ENCODE assay signal across 24 cellular contexts in the genomic region with DNA sequence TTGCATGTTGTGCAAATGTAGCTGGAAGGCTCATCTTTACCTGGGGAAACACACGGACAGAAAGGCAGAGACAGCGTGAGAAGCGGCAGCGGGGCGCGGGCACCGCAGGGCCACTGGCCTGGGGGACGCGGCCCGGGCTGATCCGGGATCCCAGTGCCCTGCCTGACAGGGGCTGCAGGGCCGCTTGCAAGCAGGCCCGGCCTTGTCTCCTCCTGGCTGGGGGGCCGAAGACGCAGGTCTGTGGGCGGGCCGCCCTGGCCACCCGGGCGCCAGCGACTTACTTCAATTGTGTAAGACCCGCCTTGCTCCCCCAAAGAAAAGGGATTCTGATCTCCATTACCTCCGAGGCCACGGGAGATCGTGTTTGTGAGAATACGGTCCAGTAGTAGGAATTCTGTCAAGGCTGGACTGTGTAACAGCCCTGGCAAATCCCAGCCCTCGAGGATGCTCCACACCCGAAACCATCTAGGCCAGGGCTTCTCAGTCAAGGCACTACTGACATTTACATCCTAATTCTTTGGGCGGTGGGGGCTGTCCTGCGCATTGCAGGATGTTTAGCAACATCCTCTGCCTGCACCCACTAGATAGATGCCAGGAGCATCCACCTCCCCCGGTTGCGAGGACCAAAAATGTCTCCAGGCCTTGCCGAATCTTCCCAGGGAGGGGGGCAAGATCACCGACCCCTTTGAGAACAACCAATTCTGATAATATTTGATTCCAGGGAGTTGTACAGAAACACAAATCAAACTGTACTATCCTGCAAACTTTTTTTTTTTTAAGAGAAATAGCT.
DNase-seq lines count a peak whose midpoint lies in the region; ATAC-seq and TF ChIP-seq lines count a peak whose summit lies in the region.
"Had no signal": no experiment of that assay in that cellular context is flagged by ENCODE, and none has a peak within 500 bp of the region (broad histone marks: within the 10 kb centered on the region; RNA-seq: fewer than 3 reads in every experiment).

No MANE protein-coding gene starts in this region.

- H3K36me3 ChIP-seq in suprapubic skin, result peaks cover 20% of the 10 kb centered on the region
- H3K36me3 ChIP-seq in heart left ventricle, result no peaks in the 10 kb centered on the region
- H3K36me3 ChIP-seq: ascending aorta, BE2C, neutrophil, prostate gland, upper lobe of left lung had no signal

- peaks cover 44% of the 10 kb centered on the region for H3K36me3 Mint-ChIP-seq in activated T-cell treated with anti-CD3 and anti-CD28 coated beads, Interleukin-2, amount 50 U/mL, for 4 hours (ENCODE audit: insufficient read depth)

- DNase-seq in activated T-cell treated with anti-CD3 and anti-CD28 coated beads, Interleukin-2, amount 50 U/mL, for 48 hours, result peak; percentile 15 to 19
- DNase-seq in activated T-cell treated with anti-CD3 and anti-CD28 coated beads, Interleukin-2, amount 50 U/mL, for 4 hours, result no peak
- peak; percentile 17 for DNase-seq in NB4 (ENCODE audit: low read depth)
- peak; percentile 29 for DNase-seq in ecto neural progenitor cell (ENCODE audit: low spot score)
- peak; percentile 55 to 61 for DNase-seq in suprapubic skin (ENCODE audit: low spot score in 2 of 2)
- no peak for DNase-seq in heart left ventricle
- no peak for DNase-seq in AG08396 (ENCODE audit: low spot score)
- DNase-seq in NCI-H2029 treated with DMSO at 0.1 percent for 48 hours (lab: John Stamatoyannopoulos, UW), result no peak
- DNase-seq: activated CD4-positive, alpha-beta T cell treated with anti-CD3 and anti-CD28 coated beads for 1 hour; BE2C; Calu3; central memory CD4-positive, alpha-beta T cell; EL; glutamatergic neuron; HCEC 1CT; NCI-H1092 treated with DMSO at 0.1 percent for 48 hours; NCI-H2029; NCI-H2227 treated with DMSO at 0.1 percent for 48 hours; stimulated activated CD8-positive, alpha-beta memory T cell treated with anti-CD3 and anti-CD28 coated beads, Interleukin-4, amount 100 ng/mL, for 48 hours had no signal

- no peak for ATAC-seq in activated T-cell treated with anti-CD3 and anti-CD28 coated beads, Interleukin-2, amount 50 U/mL, for 4 hours
- no peak for ATAC-seq in heart left ventricle

- no peak overlapping the region for H3K4me3 ChIP-seq in NB4 (ENCODE audit: low read depth, low read length)
- no peak overlapping the region for H3K4me3 ChIP-seq in suprapubic skin
- H3K4me3 ChIP-seq in heart left ventricle, result no peak overlapping the region
- H3K4me3 ChIP-seq: ascending aorta, prostate gland, upper lobe of left lung had no signal

- intact Hi-C loops in heart left ventricle (cut with DNase I), result no loop called here

- peaks cover 24% of the 10 kb centered on the region for H3K4me1 ChIP-seq in suprapubic skin
- H3K4me1 ChIP-seq in heart left ventricle, result peaks cover 0 to 8% (median 0%) of the 10 kb centered on the region in 12 donors
- H3K4me1 ChIP-seq: ascending aorta, BE2C, prostate gland had no signal

- no peaks in the 10 kb centered on the region for H3K9me3 Mint-ChIP-seq in activated T-cell treated with anti-CD3 and anti-CD28 coated beads, Interleukin-2, amount 50 U/mL, for 4 hours

- H3K27me3 ChIP-seq in suprapubic skin (no peaks in the 10 kb centered on the region), heart left ventricle (peaks cover 0 to 8% (median 0%) of the 10 kb centered on the region in 9 donors)
- H3K27me3 ChIP-seq: ascending aorta, BE2C, upper lobe of left lung had no signal

- H3K4me1 Mint-ChIP-seq in activated T-cell treated with anti-CD3 and anti-CD28 coated beads, Interleukin-2, amount 50 U/mL, for 4 hours (ENCODE audit: low read depth), result peaks cover 34% of the 10 kb centered on the region

- 92% methylated on average over 27 of the region's 33 CpGs for WGBS in suprapubic skin
- WGBS in heart left ventricle, 4 donors, result 93 to 96% (median 94%) methylated on average over 25 to 33 of the region's 33 CpGs

- no peaks in the 10 kb centered on the region for H3K9me3 ChIP-seq in suprapubic skin
- H3K9me3 ChIP-seq in heart left ventricle, result no peaks in the 10 kb centered on the region
- H3K9me3 ChIP-seq: ascending aorta, BE2C, neutrophil, prostate gland, upper lobe of left lung had no signal

- no peak for TF ChIP-seq POLR2A in NB4 (IDR thresholded peaks at IDR 0.05; ENCODE audit: extremely low read depth, insufficient read length)
- no peak for TF ChIP-seq POLR2A in suprapubic skin (IDR thresholded peaks at IDR 0.05)
- TF ChIP-seq POLR2A in heart left ventricle (IDR thresholded peaks at IDR 0.05), result no peak

- no peak overlapping the region for H3K27ac ChIP-seq in suprapubic skin
- H3K27ac ChIP-seq in heart left ventricle, result no peak overlapping the region
- H3K27ac ChIP-seq: ascending aorta, epithelial cell of prostate, neutrophil, prostate gland, upper lobe of left lung had no signal

- TF ChIP-seq EP300 in suprapubic skin (IDR thresholded peaks at IDR 0.05), result no peak

- H3K27me3 Mint-ChIP-seq in activated T-cell treated with anti-CD3 and anti-CD28 coated beads, Interleukin-2, amount 50 U/mL, for 4 hours (ENCODE audit: low read depth), result no peaks in the 10 kb centered on the region

- TF ChIP-seq CTCF in NB4 (IDR thresholded peaks at IDR 0.05; ENCODE audit: low read depth, low read length) (no peak), suprapubic skin (IDR thresholded peaks at IDR 0.05) (no peak), heart left ventricle (IDR thresholded peaks at IDR 0.05) (no peak)

- H3K4me3 Mint-ChIP-seq in activated T-cell treated with anti-CD3 and anti-CD28 coated beads, Interleukin-2, amount 50 U/mL, for 4 hours, result no peak overlapping the region

Comparison
In these comparisons a context has a peak if more than half of its experiments do, and no peak if none do; other contexts are left out.
1. DNase-seq: peak in activated T-cell treated with anti-CD3 and anti-CD28 coated beads, Interleukin-2, amount 50 U/mL, for 48 hours (2 of 2), NB4 (single experiment), ecto neural progenitor cell (single experiment) and suprapubic skin (2 of 2); none in activated T-cell treated with anti-CD3 and anti-CD28 coated beads, Interleukin-2, amount 50 U/mL, for 4 hours (single experiment), heart left ventricle (0 of 5), AG08396 (single experiment) and NCI-H2029 treated with DMSO at 0.1 percent for 48 hours (single experiment).